Comparison of ENCODE assay signal across 1 cellular context in genomic region chr14:101709962-101710891, GRCh38.
TF ChIP-seq lines count a peak whose summit lies in the region.

No MANE protein-coding gene starts in this region.

TF ChIP-seq in K562, 482 proteins besides CTCF, POLR2A, EP300 and RAD21 (continued from another document and continues in another):
- no peak for TF ChIP-seq MYC (IDR thresholded peaks at IDR 0.05; ENCODE audit: low read depth, low read length)
- no peak for TF ChIP-seq MYC (CRISPR knock-in tag; IDR thresholded peaks at IDR 0.05; ENCODE audit: borderline replicate concordance, low read depth)
- no peak for TF ChIP-seq PPARD (CRISPR knock-in tag; IDR thresholded peaks at IDR 0.05)
- TF ChIP-seq SP2 (IDR thresholded peaks at IDR 0.05; ENCODE audit: extremely low read depth, low read depth, low read length, poor library complexity, severe bottlenecking), result no peak
- no peak for TF ChIP-seq TFE3 (CRISPR knock-in tag; IDR thresholded peaks at IDR 0.05)
- TF ChIP-seq MBD1 (CRISPR knock-in tag; IDR thresholded peaks at IDR 0.05), result no peak
- TF ChIP-seq ZNF263 (CRISPR knock-in tag; IDR thresholded peaks at IDR 0.05; ENCODE audit: borderline replicate concordance), result no peak
- TF ChIP-seq SMAD4 (CRISPR knock-in tag; conservative IDR thresholded peaks at IDR 0.05), result 0 out of 2 replicates have a peak, but pooled peaks have one; percentile 25
- TF ChIP-seq EP400 (IDR thresholded peaks at IDR 0.05), result peak; percentile 36
- TF ChIP-seq ESRRB (CRISPR knock-in tag; IDR thresholded peaks at IDR 0.05; ENCODE audit: borderline replicate concordance), result peak; percentile 34; the same call in 1 of the 2 replicates
- peak; percentile 61 for TF ChIP-seq ZBED1 (IDR thresholded peaks at IDR 0.05)
- peak; percentile 93 for TF ChIP-seq NFE2 (IDR thresholded peaks at IDR 0.05; ENCODE audit: low read depth)
- no peak for TF ChIP-seq BMI1 (IDR thresholded peaks at IDR 0.05; ENCODE audit: low read length)
- no peak for TF ChIP-seq BRF1 (IDR thresholded peaks at IDR 0.05; ENCODE audit: borderline replicate concordance, extremely low read depth, insufficient read length)
- TF ChIP-seq ATF7 (IDR thresholded peaks at IDR 0.05), result peak; percentile 67; the same call in 1 of the 2 replicates
- peak; percentile 90 for TF ChIP-seq SUPT5H (IDR thresholded peaks at IDR 0.05)
- TF ChIP-seq STAT5B (CRISPR knock-in tag; IDR thresholded peaks at IDR 0.05), result no peak
- peak in 1 of 2 experiments; percentile 55; a peak in 2 of 4 replicates for TF ChIP-seq MAZ (CRISPR knock-in tag; conservative IDR thresholded peaks at IDR 0.05 in 1 of 2, IDR thresholded peaks at IDR 0.05 in 1 of 2)
- TF ChIP-seq GATAD2A (IDR thresholded peaks at IDR 0.05), result 0 out of 2 replicates have a peak, but pooled peaks have one; percentile 4
- TF ChIP-seq CBFA2T3 (IDR thresholded peaks at IDR 0.05), result no peak
- TF ChIP-seq MECOM (CRISPR knock-in tag; IDR thresholded peaks at IDR 0.05), result no peak
- TF ChIP-seq TOE1 (IDR thresholded peaks at IDR 0.05; ENCODE audit: borderline replicate concordance), result no peak; the same call in 1 of the 2 replicates
- TF ChIP-seq TOE1 (CRISPR knock-in tag; IDR thresholded peaks at IDR 0.05; ENCODE audit: borderline replicate concordance, low read depth), result no peak
- TF ChIP-seq ZNF583 (CRISPR knock-in tag; IDR thresholded peaks at IDR 0.05), result no peak
- no peak; a peak in 1 of 4 replicates for TF ChIP-seq RCOR1 (IDR thresholded peaks at IDR 0.05; ENCODE audit: borderline replicate concordance in 1 of 2, low read depth in 2 of 2, low read length in 2 of 2)
- no peak for TF ChIP-seq MAX (CRISPR knock-in tag; IDR thresholded peaks at IDR 0.05)
- TF ChIP-seq NR2C2 (CRISPR knock-in tag; IDR thresholded peaks at IDR 0.05), result no peak
- TF ChIP-seq NR2C2 (tag; IDR thresholded peaks at IDR 0.05), result no peak
- TF ChIP-seq TBP (optimal IDR thresholded peaks at IDR 0.05; ENCODE audit: low read depth, low read length), result peak; percentile 98
- TF ChIP-seq POLR2AphosphoS5 (IDR thresholded peaks at IDR 0.05; ENCODE audit: control insufficient read depth, insufficient read depth, low read depth, low read length), result peak; percentile 74
- TF ChIP-seq KAT2B (IDR thresholded peaks at IDR 0.05; ENCODE audit: low read depth, low read length), result no peak
- TF ChIP-seq NCOR1 (IDR thresholded peaks at IDR 0.05), result peak; percentile 56
- no peak for TF ChIP-seq TCFL5 (CRISPR knock-in tag; conservative IDR thresholded peaks at IDR 0.05)
- no peak for TF ChIP-seq ZNF518B (CRISPR knock-in tag; IDR thresholded peaks at IDR 0.05)
- TF ChIP-seq IRF2 (CRISPR knock-in tag; IDR thresholded peaks at IDR 0.05), result no peak
- no peak for TF ChIP-seq COPS2 (conservative IDR thresholded peaks at IDR 0.05)
- TF ChIP-seq ZNF12 (CRISPR knock-in tag; IDR thresholded peaks at IDR 0.05), result no peak
- TF ChIP-seq ERF (CRISPR knock-in tag; IDR thresholded peaks at IDR 0.05), result no peak
- peak; percentile 75 for TF ChIP-seq BACH1 (tag; IDR thresholded peaks at IDR 0.05)
- TF ChIP-seq KDM1A (IDR thresholded peaks at IDR 0.05), result peak in 1 of 2 experiments; percentile 7; a peak in 1 of 4 replicates
- TF ChIP-seq ZBTB12 (CRISPR knock-in tag; IDR thresholded peaks at IDR 0.05), result no peak
- TF ChIP-seq FOXA3 (CRISPR knock-in tag; conservative IDR thresholded peaks at IDR 0.05 in 1 of 2, IDR thresholded peaks at IDR 0.05 in 1 of 2), result no peak
- peak; percentile 15 for TF ChIP-seq NEUROD1 (IDR thresholded peaks at IDR 0.05; ENCODE audit: borderline replicate concordance, low read depth, low read length, partially characterized antibody)
- no peak for TF ChIP-seq ZNF174 (CRISPR knock-in tag; IDR thresholded peaks at IDR 0.05)
- no peak for TF ChIP-seq ZNF511 (CRISPR knock-in tag; IDR thresholded peaks at IDR 0.05)
- TF ChIP-seq TCF3 (CRISPR knock-in tag; IDR thresholded peaks at IDR 0.05), result no peak
- TF ChIP-seq DMBX1 (CRISPR knock-in tag; IDR thresholded peaks at IDR 0.05; ENCODE audit: borderline replicate concordance), result peak; percentile 29; the same call in 1 of the 2 replicates
- TF ChIP-seq HDAC3 (IDR thresholded peaks at IDR 0.05; ENCODE audit: borderline replicate concordance, partially characterized antibody), result peak; percentile 31
- no peak; the same call in 1 of the 2 replicates for TF ChIP-seq USF1 (CRISPR knock-in tag; IDR thresholded peaks at IDR 0.05)
- no peak for TF ChIP-seq DLX4 (CRISPR knock-in tag; IDR thresholded peaks at IDR 0.05)
- TF ChIP-seq THRB (CRISPR knock-in tag; conservative IDR thresholded peaks at IDR 0.05), result no peak
- peak; percentile 68 to 71 for TF ChIP-seq AFF1 (IDR thresholded peaks at IDR 0.05; ENCODE audit: low read depth in 1 of 2, partially characterized antibody in 2 of 2)
- no peak; the same call in 1 of the 2 replicates for TF ChIP-seq CREB3 (tag; conservative IDR thresholded peaks at IDR 0.05; ENCODE audit: low read depth)
- no peak for TF ChIP-seq NFE2L1 (tag; IDR thresholded peaks at IDR 0.05; ENCODE audit: borderline replicate concordance, low read depth)
- TF ChIP-seq ELF1 (tag; IDR thresholded peaks at IDR 0.05), result peak; percentile 71; the same call in 1 of the 2 replicates
- peak; percentile 86; the same call in 1 of the 2 replicates for TF ChIP-seq ZC3H4 (CRISPR knock-in tag; IDR thresholded peaks at IDR 0.05; ENCODE audit: borderline replicate concordance)
